In the genomic region with DNA sequence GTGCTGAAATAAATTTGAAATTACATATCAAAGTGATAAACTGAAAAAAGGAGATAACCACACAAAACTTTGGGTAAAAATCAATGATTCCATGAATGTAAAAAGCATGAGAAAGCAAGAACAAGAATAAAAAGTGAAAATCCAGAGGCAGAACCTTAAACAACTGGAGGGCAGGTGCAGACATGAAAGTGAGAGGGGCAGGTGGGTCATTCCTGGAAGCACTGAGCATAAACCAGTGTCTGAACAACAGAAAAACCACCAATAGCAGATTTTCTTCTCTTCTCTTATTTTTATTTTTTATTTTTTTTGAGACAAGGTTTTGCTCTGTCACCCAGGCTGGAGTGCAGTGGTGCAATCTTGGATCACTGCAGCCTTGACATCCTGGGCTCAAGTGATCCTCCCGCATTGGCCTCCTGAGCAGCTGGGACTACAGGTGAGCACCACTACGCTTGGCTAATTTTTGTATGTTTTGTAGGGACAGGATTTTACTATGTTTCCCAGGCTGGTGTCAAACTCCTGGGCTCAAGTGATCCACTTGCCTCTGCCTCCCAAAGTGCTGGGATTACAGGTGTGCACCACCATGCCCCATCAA, we compare ENCODE assay signal across 16 cellular contexts. TPM values are rescaled to one million over a fixed set of nuclear protein-coding genes. Genes with fewer than 3 reads are reported as not detected.
DNase-seq lines count a peak whose midpoint lies in the region; ATAC-seq and TF ChIP-seq lines count a peak whose summit lies in the region.
"Had no signal": no experiment of that assay in that cellular context is flagged by ENCODE, and none has a peak within 500 bp of the region (broad histone marks: within the 10 kb centered on the region; RNA-seq: fewer than 3 reads in every experiment).

No MANE protein-coding gene starts in this region.

- H3K27me3 ChIP-seq in SJCRH30, result no peaks in the 10 kb centered on the region
- H3K27me3 ChIP-seq in mucosa of stomach (ENCODE audit: control insufficient read depth, insufficient read depth, low read length), result no peaks in the 10 kb centered on the region
- H3K27me3 ChIP-seq: tibial nerve had no signal

- H3K9me2 ChIP-seq in OCI-LY7 (ENCODE audit: insufficient read depth, low read length), result no peaks in the 10 kb centered on the region

- H3K79me2 ChIP-seq in OCI-LY7 (ENCODE audit: insufficient read depth, low read depth, low read length), result no peaks in the 10 kb centered on the region

- H3K36me3 ChIP-seq in SJCRH30 (no peaks in the 10 kb centered on the region), mucosa of stomach (ENCODE audit: control insufficient read depth, insufficient read depth, low read length) (no peaks in the 10 kb centered on the region), OCI-LY7 (ENCODE audit: insufficient read depth, low read length) (no peaks in the 10 kb centered on the region)
- H3K36me3 ChIP-seq: tibial nerve had no signal

- H3K9ac ChIP-seq in mucosa of stomach (ENCODE audit: low read length), result peak overlapping the region; percentile 73

- CTCF ChIA-PET in OCI-LY7 (lab: Charles Lee; ENCODE audit: unreplicated experiment), result no interaction called here

- H3K4me3 ChIP-seq in GM08714 (ENCODE audit: low read length) (peak overlapping the region; percentile 10; the same call in 1 of the 2 replicates), SJCRH30 (no peak overlapping the region), mucosa of stomach (ENCODE audit: low read length) (no peak overlapping the region), OCI-LY7 (ENCODE audit: low read depth, low read length, poor library complexity, severe bottlenecking) (no peak overlapping the region)
- H3K4me3 ChIP-seq: skin epidermis, tibial nerve had no signal

- H3K27ac ChIP-seq in SJCRH30 (peak overlapping the region; percentile 62; the same call in 1 of the 2 replicates), OCI-LY7 (ENCODE audit: low read depth, low read length, poor library complexity, severe bottlenecking) (no peak overlapping the region)
- H3K27ac ChIP-seq: tibial nerve had no signal

- intact Hi-C loops in OCI-LY7 (cut with micrococcal nuclease; ENCODE audit: unreplicated experiment), result no loop called here

- H2AFZ ChIP-seq in OCI-LY7 (ENCODE audit: low read length), result no peak overlapping the region

- no peak overlapping the region for H3K4me2 ChIP-seq in OCI-LY7 (ENCODE audit: low read length)

- ATAC-seq in GM21619 (IDR thresholded peaks at IDR 0.05; ENCODE audit: unreplicated experiment) (peak; percentile 33), GM19035 (IDR thresholded peaks at IDR 0.05; ENCODE audit: unreplicated experiment) (no peak)
- no peak for ATAC-seq in activated CD4-positive, CD25-positive, alpha-beta regulatory T cell treated with anti-CD3 and anti-CD28 coated beads, Interleukin-2, amount 50 U/mL, for 24 hours
- ATAC-seq: natural killer cell had no signal

- H4K20me1 ChIP-seq in OCI-LY7 (ENCODE audit: insufficient read depth, low read length), result no peaks in the 10 kb centered on the region

- BruUV-seq in OCI-LY7 (replicated peaks; lab: Mats Ljungman, UMichigan), result no TSS peak

- peaks cover 54% of the 10 kb centered on the region for H3K4me1 ChIP-seq in SJCRH30
- peaks cover 43% of the 10 kb centered on the region for H3K4me1 ChIP-seq in mucosa of stomach (ENCODE audit: control insufficient read depth, insufficient read depth, low read length)
- H3K4me1 ChIP-seq in OCI-LY7 (ENCODE audit: insufficient read depth, low read length, poor library complexity, severe bottlenecking), result no peaks in the 10 kb centered on the region

- POLR2A ChIA-PET in OCI-LY7 (lab: Charles Lee), result interaction anchor here (0.7 kb wide), 1 partner anchor 43 kb away, joined by 4 read pairs; no protein-coding TSS in a partner anchor

- TF ChIP-seq CTCF in OCI-LY7 (conservative IDR thresholded peaks at IDR 0.05; ENCODE audit: low read length), result no peak

- H3K9me3 ChIP-seq in SJCRH30 (replicated peaks) (peaks cover 18% of the 10 kb centered on the region), mucosa of stomach (ENCODE audit: control insufficient read depth, low read length) (no peaks in the 10 kb centered on the region), OCI-LY7 (ENCODE audit: low read length) (no peaks in the 10 kb centered on the region)

- DNase-seq in SJCRH30 (no peak), OCI-LY7 (ENCODE audit: low spot score) (no peak), NCI-H2081 (lab: John Stamatoyannopoulos, UW) (no peak)
- DNase-seq: activated T-cell treated with anti-CD3 and anti-CD28 coated beads, Interleukin-2, amount 50 U/mL, for 1 hour; anterior cingulate cortex; effector CD4-positive, alpha-beta T cell; natural killer cell; NCI-H1417 treated with DMSO at 0.1 percent for 48 hours had no signal

RNA-seq across cellular contexts. Expression of gene GPR78, which starts 46.8 kb away (rescaled TPM):
- total RNA-seq in SJCRH30 (2014; rRNA removed; shearing (Covaris generic)), result 1.4 and 3.5 TPM in 2 replicates
- not detected in 2 replicates for total RNA-seq in OCI-LY7 (2014; rRNA removed; shearing (Covaris generic))
- total RNA-seq in OCI-LY7 (2022), result not detected in 2 replicates
- total RNA-seq: natural killer cell, SK-MEL-5, tibial nerve had no signal

RNA-seq across cellular contexts. Expression of gene CPZ, which starts 59.2 kb away (rescaled TPM):
- total RNA-seq in SJCRH30 (2014; rRNA removed; shearing (Covaris generic)), result 47.1 and 53.7 TPM in 2 replicates
- not detected in 2 replicates for total RNA-seq in OCI-LY7 (2014; rRNA removed; shearing (Covaris generic))
- not detected in 2 replicates for total RNA-seq in OCI-LY7 (2022)
- total RNA-seq: natural killer cell, SK-MEL-5 had no signal

Comparison
In these comparisons a context has a peak if more than half of its experiments do, and no peak if none do; other contexts are left out.
1. RNA of gene CPZ, which starts 59.2 kb away (total RNA-seq): 47.1 to 53.7 TPM in SJCRH30; not detected in OCI-LY7; every median in the first group is over 10 times any median in the second.